Comparison of ENCODE assay signal across 8 cellular contexts in the genomic region with DNA sequence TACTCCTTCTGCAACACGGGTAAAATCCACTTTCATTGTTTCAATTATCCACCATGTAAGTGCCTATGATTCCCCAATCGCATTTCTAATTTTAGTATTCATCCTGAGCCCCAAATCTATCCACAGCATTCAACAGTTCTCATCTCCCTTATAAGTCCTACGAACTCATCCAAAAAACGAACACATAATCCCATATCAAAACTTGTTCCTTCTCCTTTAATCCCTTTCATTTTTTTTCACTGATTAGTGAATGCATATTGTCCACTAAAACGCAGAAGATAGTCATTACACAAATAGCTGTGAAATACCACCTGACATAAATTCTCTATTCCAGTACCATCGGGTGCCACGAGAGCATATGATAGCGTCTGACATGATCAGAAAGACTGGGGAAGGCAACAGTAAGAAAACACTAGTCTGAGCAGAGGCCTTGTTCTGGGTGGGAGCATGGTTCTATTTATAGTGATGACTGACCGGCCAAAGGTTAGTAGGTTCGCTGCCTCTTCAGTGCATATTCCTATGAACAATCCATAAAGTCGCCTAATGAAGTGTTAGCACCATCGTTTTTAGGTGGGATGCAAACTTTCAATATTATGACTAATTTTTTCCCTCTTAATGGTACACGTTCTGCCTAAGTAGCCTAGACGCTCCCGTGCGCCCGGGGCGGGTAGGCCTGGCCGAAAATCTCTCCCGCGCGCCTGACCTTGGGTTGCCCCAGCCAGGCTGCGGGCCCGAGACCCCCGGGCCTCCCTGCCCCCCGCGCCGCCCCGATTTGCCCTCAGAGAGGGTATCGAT. TPM values are rescaled to one million over a fixed set of nuclear protein-coding genes. Genes with fewer than 3 reads are reported as not detected.
DNase-seq lines count a peak whose midpoint lies in the region; ATAC-seq and TF ChIP-seq lines count a peak whose summit lies in the region.

No MANE protein-coding gene starts in this region.

- peak; percentile 4 for ATAC-seq in HG03025 (IDR thresholded peaks at IDR 0.05; ENCODE audit: low FRiP score, unreplicated experiment)

- in situ Hi-C loops in GM13977 (cut with MboI; ENCODE audit: low pct_unique_long_range_greater_than_20kb, low sequenced_read_pairs, unreplicated experiment) (no loop called here), astrocyte of the spinal cord (cut with HindIII; ENCODE audit: low sequenced_read_pairs) (no loop called here)

- H3K4me3 ChIP-seq in A673 (ENCODE audit: low read depth, low read length, poor library complexity, severe bottlenecking), result peak overlapping the region; percentile 89
- H3K4me3 ChIP-seq in astrocyte of the spinal cord (ENCODE audit: low read depth, low read length), result peak overlapping the region; percentile 89
- H3K4me3 ChIP-seq in iPS-11a (ENCODE audit: low read depth, low read length), result peak overlapping the region; percentile 98
- H3K4me3 ChIP-seq in skin epidermis, result peak overlapping the region; percentile 54 to 96 (median 85)

- no TSS peak for BruUV-seq in A673 (replicated peaks; lab: Mats Ljungman, UMichigan)

- peaks cover 11% of the 10 kb centered on the region for H3K36me3 ChIP-seq in A673 (ENCODE audit: insufficient read depth, low read length, poor library complexity, severe bottlenecking)

- peaks cover 16% of the 10 kb centered on the region for H3K4me1 ChIP-seq in A673 (ENCODE audit: insufficient read depth, low read length, poor library complexity, severe bottlenecking)

- CTCF ChIA-PET in A673 (lab: Charles Lee), result interaction anchor here (1.0 kb wide), 1 partner anchor 127 kb away, joined by 3 read pairs; no protein-coding TSS in a partner anchor

- H3K27me3 ChIP-seq in A673 (replicated peaks; ENCODE audit: insufficient read depth, low read depth, low read length, poor library complexity), result no peaks in the 10 kb centered on the region

- peak overlapping the region; percentile 99 for H3K27ac ChIP-seq in A673 (ENCODE audit: low read depth, low read length, poor library complexity, severe bottlenecking)
- H3K27ac ChIP-seq in skin epidermis, result peak overlapping the region; percentile 63 to 100 (median 99)

- POLR2A ChIA-PET in A673 (lab: Charles Lee; ENCODE audit: low non-redundant PET), result no interaction called here

- DNase-seq in A673 (ENCODE audit: low spot score), result peak; percentile 6
- peak; percentile 19 for DNase-seq in GM13977 (ENCODE audit: low spot score)
- peak; percentile 59 for DNase-seq in OCI-M1 (lab: John Stamatoyannopoulos, UW)
- peak; percentile 14 for DNase-seq in astrocyte of the spinal cord (ENCODE audit: low read depth, low spot score)
- DNase-seq in epidermal melanocyte (ENCODE audit: insufficient read length, low spot score), result no peak

- intact Hi-C loops in A673 (cut with micrococcal nuclease; ENCODE audit: unreplicated experiment), result loop anchor here (10.0 kb wide), 1 partner anchor 131 kb away; no protein-coding TSS in a partner anchor

- no peaks in the 10 kb centered on the region for H3K9me3 ChIP-seq in A673 (ENCODE audit: low read depth, low read length, poor library complexity, severe bottlenecking)

- no peak for TF ChIP-seq CTCF in A673 (conservative IDR thresholded peaks at IDR 0.05; ENCODE audit: low read depth, low read length)
- no peak for TF ChIP-seq CTCF in GM13977 (IDR thresholded peaks at IDR 0.05; ENCODE audit: extremely low read depth, insufficient read depth, missing control alignments)
- TF ChIP-seq CTCF in astrocyte of the spinal cord (IDR thresholded peaks at IDR 0.05; ENCODE audit: low read depth, low read length), result no peak

RNA-seq across cellular contexts. Expression of a gene that starts 0.6 kb away (rescaled TPM):
- total RNA-seq in A673 (2021), result 173 and 185 TPM in 2 replicates

RNA-seq across cellular contexts. Expression of a gene that starts 0.7 kb away (rescaled TPM):
- 23.9 and 26.2 TPM in 2 replicates for total RNA-seq in A673 (2021)
